In the genomic region with DNA sequence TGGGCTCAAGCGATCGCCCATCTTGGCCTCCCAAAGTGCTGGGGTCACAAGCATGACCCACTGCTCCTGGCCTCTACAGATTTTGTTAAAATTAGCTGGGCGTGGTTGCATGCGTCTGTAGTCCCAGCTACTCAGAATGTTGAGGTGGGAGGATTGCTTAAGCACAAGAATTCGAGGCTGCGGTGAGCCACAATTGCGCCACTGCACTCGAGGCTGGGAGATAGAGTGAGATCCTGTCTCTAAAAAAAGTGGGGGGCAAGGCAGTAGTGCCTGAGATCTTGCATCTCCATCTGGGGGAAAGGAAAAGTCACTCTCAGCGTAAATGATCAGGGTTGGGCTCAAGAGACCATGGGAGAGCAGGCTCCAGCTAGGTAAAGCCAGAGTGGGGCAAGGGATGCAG, we compare ENCODE assay signal across 13 cellular contexts. TPM values are rescaled to one million over a fixed set of nuclear protein-coding genes. Genes with fewer than 3 reads are reported as not detected.
A peak's percentile ranks its signal among the peaks of the same experiment; 100 is the strongest.
DNase-seq lines count a peak whose midpoint lies in the region; ATAC-seq and TF ChIP-seq lines count a peak whose summit lies in the region.
"Had no signal": no experiment of that assay in that cellular context is flagged by ENCODE, and none has a peak within 500 bp of the region (broad histone marks: within the 10 kb centered on the region; RNA-seq: fewer than 3 reads in every experiment).

No MANE protein-coding gene starts in this region.

- H2AFZ ChIP-seq in GM23338 (no peak overlapping the region), neural cell (ENCODE audit: low read depth, low read length) (no peak overlapping the region)

- DNase-seq in GM23338 (ENCODE audit: low spot score) (no peak), NCI-H226 (peak; percentile 96), amniotic epithelial cell (ENCODE audit: low read depth) (peak; percentile 97), NCI-H1436 treated with DMSO at 0.1 percent for 48 hours (lab: John Stamatoyannopoulos, UW) (no peak), iPS-NIHi7 (ENCODE audit: extremely low spot score) (no peak)
- DNase-seq: H7, kidney glomerular epithelial cell, naive B cell, NCI-H1930 had no signal

- H3K27ac Mint-ChIP-seq in GM23338 = no peak overlapping the region

- H3K27me3 ChIP-seq in GM23338 (ENCODE audit: insufficient read depth) (peaks cover 35% of the 10 kb centered on the region), neural cell (ENCODE audit: insufficient read depth, low read depth, low read length) (peaks cover 19% of the 10 kb centered on the region)

- H3K27ac ChIP-seq in GM23338 (ENCODE audit: low read depth) = no peak overlapping the region
- no peak overlapping the region for H3K27ac ChIP-seq in neural cell (ENCODE audit: low read length)
- H3K27ac ChIP-seq: thoracic aorta had no signal

- H3K9me3 Mint-ChIP-seq in GM23338 = no peaks in the 10 kb centered on the region
- H3K9me3 Mint-ChIP-seq: naive B cell had no signal

- no peaks in the 10 kb centered on the region for H4K20me1 ChIP-seq in GM23338 (replicated peaks; ENCODE audit: insufficient read depth)
- no peaks in the 10 kb centered on the region for H4K20me1 ChIP-seq in neural cell (ENCODE audit: insufficient read depth)

- H3K9me3 ChIP-seq in neural cell (ENCODE audit: low read length) = no peaks in the 10 kb centered on the region
- H3K9me3 ChIP-seq: thoracic aorta had no signal

- H3K9me2 ChIP-seq in GM23338 (ENCODE audit: insufficient read depth) = no peaks in the 10 kb centered on the region
- no peaks in the 10 kb centered on the region for H3K9me2 ChIP-seq in neural cell (ENCODE audit: insufficient read depth, low read length)

- H3F3A ChIP-seq in GM23338 (replicated peaks; ENCODE audit: low read depth) = peaks cover 20% of the 10 kb centered on the region; the same call in 1 of the 2 replicates
- H3F3A ChIP-seq in neural cell (ENCODE audit: insufficient read depth, low read length, poor library complexity, severe bottlenecking) = no peaks in the 10 kb centered on the region

- peaks cover 74% of the 10 kb centered on the region for H3K4me1 Mint-ChIP-seq in GM23338

- ATAC-seq in GM23338 = no peak
- no peak for ATAC-seq in GM19467 (IDR thresholded peaks at IDR 0.05; ENCODE audit: unreplicated experiment)

- TF ChIP-seq CTCF in GM23338 (conservative IDR thresholded peaks at IDR 0.05; ENCODE audit: low read depth in 2 of 2) (no peak), neural cell (IDR thresholded peaks at IDR 0.05; ENCODE audit: poor library complexity, severe bottlenecking) (no peak)

- peaks cover 49% of the 10 kb centered on the region for H3K27me3 Mint-ChIP-seq in GM23338 (ENCODE audit: insufficient read depth, low read depth, poor library complexity)

- H3K4me3 Mint-ChIP-seq in GM23338 = no peak overlapping the region; the same call in 2 of the 3 replicates

- H3K4me3 ChIP-seq in GM23338 (no peak overlapping the region), neural cell (ENCODE audit: low read length) (peak overlapping the region; percentile 41)
- H3K4me3 ChIP-seq: thoracic aorta had no signal

- H3K4me1 ChIP-seq in GM23338 (ENCODE audit: insufficient read depth) = peaks cover 65% of the 10 kb centered on the region

- TF ChIP-seq EP300 in neural cell (conservative IDR thresholded peaks at IDR 0.05; ENCODE audit: poor library complexity, severe bottlenecking) = no peak

- H3K4me2 ChIP-seq in GM23338 (peak overlapping the region; percentile 53), neural cell (ENCODE audit: low read length) (no peak overlapping the region)

- H3K9ac ChIP-seq in neural cell (ENCODE audit: low read length) = no peak overlapping the region

- peaks cover 2% of the 10 kb centered on the region; the same call in 2 of the 3 replicates for H3K36me3 Mint-ChIP-seq in GM23338 (ENCODE audit: low read depth)

- H3K36me3 ChIP-seq in GM23338 (ENCODE audit: insufficient read depth) (no peaks in the 10 kb centered on the region; the same call in 1 of the 2 replicates), neural cell (ENCODE audit: insufficient read depth, low read length) (no peaks in the 10 kb centered on the region)
- H3K36me3 ChIP-seq: thoracic aorta had no signal

- no peak for TF ChIP-seq RAD21 in neural cell (conservative IDR thresholded peaks at IDR 0.05)

- H3K79me2 ChIP-seq in GM23338 (replicated peaks; ENCODE audit: insufficient read depth) (no peaks in the 10 kb centered on the region), neural cell (replicated peaks; ENCODE audit: insufficient read depth, low read length) (peaks cover 5% of the 10 kb centered on the region)

TF ChIP-seq in GM23338, 12 proteins besides CTCF, POLR2A, EP300 and RAD21 (continues in another document):
- no peak for TF ChIP-seq JUNB (IDR thresholded peaks at IDR 0.05; ENCODE audit: unreplicated experiment)
- no peak for TF ChIP-seq STAT1 (IDR thresholded peaks at IDR 0.05; ENCODE audit: unreplicated experiment)
- TF ChIP-seq ZNF331 (CRISPR knock-in tag; IDR thresholded peaks at IDR 0.05; ENCODE audit: low read depth) = no peak
- TF ChIP-seq EZH2phosphoT487 (IDR thresholded peaks at IDR 0.05; ENCODE audit: unreplicated experiment) = no peak
- TF ChIP-seq, protein P1, sequence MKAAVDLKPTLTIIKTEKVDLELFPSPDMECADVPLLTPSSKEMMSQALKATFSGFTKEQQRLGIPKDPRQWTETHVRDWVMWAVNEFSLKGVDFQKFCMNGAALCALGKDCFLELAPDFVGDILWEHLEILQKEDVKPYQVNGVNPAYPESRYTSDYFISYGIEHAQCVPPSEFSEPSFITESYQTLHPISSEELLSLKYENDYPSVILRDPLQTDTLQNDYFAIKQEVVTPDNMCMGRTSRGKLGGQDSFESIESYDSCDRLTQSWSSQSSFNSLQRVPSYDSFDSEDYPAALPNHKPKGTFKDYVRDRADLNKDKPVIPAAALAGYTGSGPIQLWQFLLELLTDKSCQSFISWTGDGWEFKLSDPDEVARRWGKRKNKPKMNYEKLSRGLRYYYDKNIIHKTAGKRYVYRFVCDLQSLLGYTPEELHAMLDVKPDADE (IDR thresholded peaks at IDR 0.05) = no peak
- no peak for TF ChIP-seq ZNF114 (CRISPR knock-in tag; IDR thresholded peaks at IDR 0.05)
- no peak for TF ChIP-seq CREB1 (CRISPR knock-in tag; IDR thresholded peaks at IDR 0.05; ENCODE audit: low read depth)

TF ChIP-seq in neural cell, 6 proteins besides CTCF, POLR2A, EP300 and RAD21:
- TF ChIP-seq EZH2 (IDR thresholded peaks at IDR 0.05; ENCODE audit: borderline replicate concordance, insufficient read depth, low read length, poor library complexity, severe bottlenecking) (no peak), SMC3 (conservative IDR thresholded peaks at IDR 0.05; ENCODE audit: poor library complexity) (no peak), TAF1 (IDR thresholded peaks at IDR 0.05; ENCODE audit: low read depth) (no peak), MXI1 (conservative IDR thresholded peaks at IDR 0.05; ENCODE audit: poor library complexity, severe bottlenecking) (no peak), POLR2AphosphoS5 (IDR thresholded peaks at IDR 0.05) (no peak)
- TF ChIP-seq, protein P2, sequence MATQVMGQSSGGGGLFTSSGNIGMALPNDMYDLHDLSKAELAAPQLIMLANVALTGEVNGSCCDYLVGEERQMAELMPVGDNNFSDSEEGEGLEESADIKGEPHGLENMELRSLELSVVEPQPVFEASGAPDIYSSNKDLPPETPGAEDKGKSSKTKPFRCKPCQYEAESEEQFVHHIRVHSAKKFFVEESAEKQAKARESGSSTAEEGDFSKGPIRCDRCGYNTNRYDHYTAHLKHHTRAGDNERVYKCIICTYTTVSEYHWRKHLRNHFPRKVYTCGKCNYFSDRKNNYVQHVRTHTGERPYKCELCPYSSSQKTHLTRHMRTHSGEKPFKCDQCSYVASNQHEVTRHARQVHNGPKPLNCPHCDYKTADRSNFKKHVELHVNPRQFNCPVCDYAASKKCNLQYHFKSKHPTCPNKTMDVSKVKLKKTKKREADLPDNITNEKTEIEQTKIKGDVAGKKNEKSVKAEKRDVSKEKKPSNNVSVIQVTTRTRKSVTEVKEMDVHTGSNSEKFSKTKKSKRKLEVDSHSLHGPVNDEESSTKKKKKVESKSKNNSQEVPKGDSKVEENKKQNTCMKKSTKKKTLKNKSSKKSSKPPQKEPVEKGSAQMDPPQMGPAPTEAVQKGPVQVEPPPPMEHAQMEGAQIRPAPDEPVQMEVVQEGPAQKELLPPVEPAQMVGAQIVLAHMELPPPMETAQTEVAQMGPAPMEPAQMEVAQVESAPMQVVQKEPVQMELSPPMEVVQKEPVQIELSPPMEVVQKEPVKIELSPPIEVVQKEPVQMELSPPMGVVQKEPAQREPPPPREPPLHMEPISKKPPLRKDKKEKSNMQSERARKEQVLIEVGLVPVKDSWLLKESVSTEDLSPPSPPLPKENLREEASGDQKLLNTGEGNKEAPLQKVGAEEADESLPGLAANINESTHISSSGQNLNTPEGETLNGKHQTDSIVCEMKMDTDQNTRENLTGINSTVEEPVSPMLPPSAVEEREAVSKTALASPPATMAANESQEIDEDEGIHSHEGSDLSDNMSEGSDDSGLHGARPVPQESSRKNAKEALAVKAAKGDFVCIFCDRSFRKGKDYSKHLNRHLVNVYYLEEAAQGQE (IDR thresholded peaks at IDR 0.05; ENCODE audit: borderline replicate concordance) = no peak

RNA-seq across cellular contexts. Expression of a gene that starts 10.5 kb away (rescaled TPM):
- total RNA-seq in GM23338 (2014; rRNA removed; shearing (Covaris generic)) = 148 and 170 TPM in 2 replicates
- 45.1 and 45.7 TPM in 2 replicates for polyA plus RNA-seq in GM23338 (2016; fragmentation: Nextera tagmentation; extraction: Ambion mirVana)
- polyA plus RNA-seq in neural cell = 55.7 and 91.0 TPM in 2 replicates
- polyA minus RNA-seq in neural cell = 62.5 and 66.7 TPM in 2 replicates

RNA-seq across cellular contexts. Expression of a gene that starts 44.7 kb away (rescaled TPM):
- total RNA-seq in GM23338 (2014; rRNA removed; shearing (Covaris generic)) = 388 and 438 TPM in 2 replicates
- polyA plus RNA-seq in GM23338 (2016; fragmentation: Nextera tagmentation; extraction: Ambion mirVana) = 451 and 477 TPM in 2 replicates
- 90.3 and 120 TPM in 2 replicates for polyA plus RNA-seq in neural cell
- 34.3 and 38.1 TPM in 2 replicates for polyA minus RNA-seq in neural cell

RNA-seq across cellular contexts. Expression of a gene that starts 54.8 kb away (rescaled TPM):
- 0.93 and 0.97 TPM in 2 replicates for total RNA-seq in GM23338 (2014; rRNA removed; shearing (Covaris generic))
- polyA plus RNA-seq in GM23338 (2016; fragmentation: Nextera tagmentation; extraction: Ambion mirVana) (not detected in 2 replicates), neural cell (8.2 and 11.6 TPM in 2 replicates)
- polyA minus RNA-seq in neural cell = 18.4 and 24.1 TPM in 2 replicates
- total RNA-seq: skeletal muscle tissue had no signal

RNA-seq across cellular contexts. Expression of a gene that starts 59.3 kb away (rescaled TPM):
- 4.5 and 8.5 TPM in 2 replicates for total RNA-seq in GM23338 (2014; rRNA removed; shearing (Covaris generic))
- polyA plus RNA-seq in GM23338 (2016; fragmentation: Nextera tagmentation; extraction: Ambion mirVana) (10.3 and 10.4 TPM in 2 replicates), neural cell (not detected in 2 replicates)
- not detected in 2 replicates for polyA minus RNA-seq in neural cell

Comparison
In these comparisons a context has a peak if more than half of its experiments do, and no peak if none do; other contexts are left out.
1. DNase-seq: peak in NCI-H226 (single experiment) and amniotic epithelial cell (single experiment); none in GM23338 (single experiment), NCI-H1436 treated with DMSO at 0.1 percent for 48 hours (single experiment) and iPS-NIHi7 (single experiment).